In the genomic region with DNA sequence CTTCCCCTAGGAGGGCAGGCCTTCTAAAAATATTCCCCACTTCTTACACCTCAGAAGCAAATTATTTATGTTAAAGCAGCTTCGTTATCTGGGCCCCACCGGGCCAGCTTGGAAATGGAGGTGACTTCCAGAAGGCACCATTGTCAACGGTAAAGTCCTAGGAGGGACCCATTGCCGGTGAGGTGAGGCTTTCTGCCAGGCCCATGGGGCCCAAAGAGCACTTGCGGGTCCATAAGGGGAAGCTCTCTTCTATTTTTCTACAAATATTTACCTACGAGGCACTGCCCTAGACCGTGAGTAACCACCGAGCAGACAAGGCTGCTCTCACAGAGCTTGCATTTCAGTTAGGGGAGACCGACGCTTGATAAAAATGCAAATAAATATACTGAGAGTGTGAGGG, we compare ENCODE assay signal across 38 cellular contexts. TPM values are rescaled to one million over a fixed set of nuclear protein-coding genes. Genes with fewer than 3 reads are reported as not detected.
"Had no signal": no experiment of that assay in that cellular context is flagged by ENCODE, and none has a peak within 500 bp of the region (broad histone marks: within the 10 kb centered on the region; RNA-seq: fewer than 3 reads in every experiment).

No MANE protein-coding gene starts in this region.

- H3K27me3 ChIP-seq: adrenal gland, body of pancreas, brain microvascular endothelial cell, breast epithelium had no signal

- H3K36me3 Mint-ChIP-seq: activated CD4-positive, alpha-beta memory T cell treated with anti-CD3 and anti-CD28 coated beads for 36 hours; activated naive CD4-positive, alpha-beta T cell treated with anti-CD3 and anti-CD28 coated beads, Interleukin-2, amount 10 ng/mL, durations not matched to agents 7 days and 5 days; activated naive CD4-positive, alpha-beta T cell treated with anti-CD3 and anti-CD28 coated beads, Interleukin-2, amount 50 U/mL, for 24 hours; activated naive CD8-positive, alpha-beta T cell treated with anti-CD3 and anti-CD28 coated beads for 36 hours had no signal

- H3K4me3 Mint-ChIP-seq: activated B cell treated with CpG ODN at 0.5 μM for 24 hours; activated CD4-positive, alpha-beta memory T cell treated with anti-CD3 and anti-CD28 coated beads for 36 hours; activated CD4-positive, alpha-beta T cell treated with anti-CD3 and anti-CD28 coated beads, Interleukin-2, amount 10 ng/mL, durations not matched to agents 24 days and 14 days; activated CD8-positive, alpha-beta T cell treated with anti-CD3 and anti-CD28 coated beads for 36 hours; activated naive CD4-positive, alpha-beta T cell treated with anti-CD3 and anti-CD28 coated beads, Interleukin-2, amount 10 ng/mL, durations not matched to agents 7 days and 5 days; activated naive CD4-positive, alpha-beta T cell treated with anti-CD3 and anti-CD28 coated beads, Interleukin-2, amount 50 U/mL, for 24 hours; activated naive CD8-positive, alpha-beta T cell treated with anti-CD3 and anti-CD28 coated beads for 36 hours; activated T-cell treated with anti-CD3 and anti-CD28 coated beads, Interleukin-2, amount 50 U/mL, for 4 hours; activated T-cell treated with anti-CD3 and anti-CD28 coated beads, Interleukin-2, amount 50 U/mL, for 72 hours; activated T-helper 1 cell treated with anti-CD3 and anti-CD28 coated beads, Interleukin-12 subunit alpha, Interleukin-12 subunit beta, Interleukin-2, Interleukin-4 antibody, amounts not matched to agents 30 ng/mL and 10 ng/mL and 1 ng/mL, durations not matched to agents 14 hours and 24 hours and 36 hours; activated T-helper 17 cell treated with anti-CD3 and anti-CD28 coated beads, Interleukin-2, amount 50 U/mL, for 72 hours; T-helper 1 cell treated with Interleukin-12 subunit alpha and Interleukin-12 subunit beta and Interleukin-4 antibody, amounts not matched to agents 30 μg/mL and 1 μg/mL, for 36 hours; T-helper 2 cell treated with Interferon-gamma antibody and Interleukin-4, amounts not matched to agents 5 μg/mL and 100 μg/mL, for 36 hours had no signal

- H3K36me3 ChIP-seq: adrenal gland, brain microvascular endothelial cell, breast epithelium had no signal

- H3K27me3 Mint-ChIP-seq: activated CD4-positive, alpha-beta T cell treated with anti-CD3 and anti-CD28 coated beads, Interleukin-2, amount 10 ng/mL, durations not matched to agents 24 days and 14 days; activated CD8-positive, alpha-beta T cell treated with anti-CD3 and anti-CD28 coated beads for 36 hours; activated naive CD8-positive, alpha-beta T cell treated with anti-CD3 and anti-CD28 coated beads for 36 hours had no signal

- H3K4me3 ChIP-seq: adrenal gland, body of pancreas, breast epithelium had no signal

- H3K4me1 ChIP-seq: adrenal gland, body of pancreas, breast epithelium had no signal

- H3K4me1 Mint-ChIP-seq: activated B cell treated with CpG ODN at 0.5 μM for 24 hours; activated CD4-positive, alpha-beta T cell treated with anti-CD3 and anti-CD28 coated beads, Interleukin-2, amount 10 ng/mL, durations not matched to agents 24 days and 14 days; activated naive CD4-positive, alpha-beta T cell treated with anti-CD3 and anti-CD28 coated beads, Interleukin-2, amount 10 ng/mL, durations not matched to agents 7 days and 5 days; activated naive CD4-positive, alpha-beta T cell treated with anti-CD3 and anti-CD28 coated beads, Interleukin-2, amount 50 U/mL, for 24 hours; activated naive CD8-positive, alpha-beta T cell treated with anti-CD3 and anti-CD28 coated beads for 36 hours; activated T-helper 17 cell treated with anti-CD3 and anti-CD28 coated beads, Interleukin-2, amount 50 U/mL, for 72 hours had no signal

- H3K27ac ChIP-seq: adrenal gland, body of pancreas, brain microvascular endothelial cell, breast epithelium, VCaP had no signal

- ATAC-seq: activated CD8-positive, alpha-beta T cell treated with anti-CD3 and anti-CD28 coated beads for 36 hours; activated T-cell treated with anti-CD3 and anti-CD28 coated beads, Interleukin-2, amount 50 U/mL, for 4 hours; activated T-cell treated with anti-CD3 and anti-CD28 coated beads, Interleukin-2, amount 50 U/mL, for 72 hours; activated T-helper 17 cell treated with anti-CD3 and anti-CD28 coated beads, Interleukin-2, amount 50 U/mL, for 72 hours; body of pancreas had no signal

- H3K9me3 ChIP-seq: adrenal gland, body of pancreas, breast epithelium had no signal

- H3K9me3 Mint-ChIP-seq: activated B cell treated with CpG ODN at 0.5 μM for 24 hours; activated CD4-positive, alpha-beta memory T cell treated with anti-CD3 and anti-CD28 coated beads for 36 hours; activated CD4-positive, alpha-beta T cell treated with anti-CD3 and anti-CD28 coated beads, Interleukin-2, amount 10 ng/mL, durations not matched to agents 24 days and 14 days; activated CD8-positive, alpha-beta T cell treated with anti-CD3 and anti-CD28 coated beads for 36 hours; activated naive CD4-positive, alpha-beta T cell treated with anti-CD3 and anti-CD28 coated beads, Interleukin-2, amount 10 ng/mL, durations not matched to agents 7 days and 5 days; activated naive CD4-positive, alpha-beta T cell treated with anti-CD3 and anti-CD28 coated beads, Interleukin-2, amount 50 U/mL, for 24 hours; activated naive CD8-positive, alpha-beta T cell treated with anti-CD3 and anti-CD28 coated beads for 36 hours; activated T-cell treated with anti-CD3 and anti-CD28 coated beads, Interleukin-2, amount 50 U/mL, for 4 hours; activated T-cell treated with anti-CD3 and anti-CD28 coated beads, Interleukin-2, amount 50 U/mL, for 72 hours; activated T-helper 1 cell treated with anti-CD3 and anti-CD28 coated beads, Interleukin-12 subunit alpha, Interleukin-12 subunit beta, Interleukin-2, Interleukin-4 antibody, amounts not matched to agents 30 ng/mL and 10 ng/mL and 1 ng/mL, durations not matched to agents 14 hours and 24 hours and 36 hours; activated T-helper 17 cell treated with anti-CD3 and anti-CD28 coated beads, Interleukin-2, amount 50 U/mL, for 72 hours; T-helper 1 cell treated with Interleukin-12 subunit alpha and Interleukin-12 subunit beta and Interleukin-4 antibody, amounts not matched to agents 30 μg/mL and 1 μg/mL, for 36 hours; T-helper 2 cell treated with Interferon-gamma antibody and Interleukin-4, amounts not matched to agents 5 μg/mL and 100 μg/mL, for 36 hours had no signal

- H3K27ac Mint-ChIP-seq: activated B cell treated with CpG ODN at 0.5 μM for 24 hours; activated CD4-positive, alpha-beta memory T cell treated with anti-CD3 and anti-CD28 coated beads for 36 hours; activated CD4-positive, alpha-beta T cell treated with anti-CD3 and anti-CD28 coated beads, Interleukin-2, amount 10 ng/mL, durations not matched to agents 24 days and 14 days; activated CD8-positive, alpha-beta T cell treated with anti-CD3 and anti-CD28 coated beads for 36 hours; activated naive CD4-positive, alpha-beta T cell treated with anti-CD3 and anti-CD28 coated beads, Interleukin-2, amount 10 ng/mL, durations not matched to agents 7 days and 5 days; activated naive CD4-positive, alpha-beta T cell treated with anti-CD3 and anti-CD28 coated beads, Interleukin-2, amount 50 U/mL, for 24 hours; activated naive CD8-positive, alpha-beta T cell treated with anti-CD3 and anti-CD28 coated beads for 36 hours; activated T-cell treated with anti-CD3 and anti-CD28 coated beads, Interleukin-2, amount 50 U/mL, for 72 hours; activated T-helper 1 cell treated with anti-CD3 and anti-CD28 coated beads, Interleukin-12 subunit alpha, Interleukin-12 subunit beta, Interleukin-2, Interleukin-4 antibody, amounts not matched to agents 30 ng/mL and 10 ng/mL and 1 ng/mL, durations not matched to agents 14 hours and 24 hours and 36 hours; activated T-helper 17 cell treated with anti-CD3 and anti-CD28 coated beads, Interleukin-2, amount 50 U/mL, for 72 hours; T-helper 1 cell treated with Interleukin-12 subunit alpha and Interleukin-12 subunit beta and Interleukin-4 antibody, amounts not matched to agents 30 μg/mL and 1 μg/mL, for 36 hours; T-helper 2 cell treated with Interferon-gamma antibody and Interleukin-4, amounts not matched to agents 5 μg/mL and 100 μg/mL, for 36 hours had no signal

- DNase-seq: activated B cell treated with CpG ODN at 0.5 μM for 24 hours; activated CD4-positive, alpha-beta memory T cell treated with anti-CD3 and anti-CD28 coated beads for 36 hours; activated CD4-positive, alpha-beta T cell treated with anti-CD3 and anti-CD28 coated beads for 4 hours; activated CD4-positive, alpha-beta T cell treated with anti-CD3 and anti-CD28 coated beads, Interleukin-2, amount 10 ng/mL, durations not matched to agents 24 days and 14 days; activated CD4-positive, alpha-beta T cell treated with anti-CD3 and anti-CD28 coated beads, Interleukin-2, amount 50 U/mL, for 1 hour; activated CD4-positive, alpha-beta T cell treated with anti-CD3 and anti-CD28 coated beads, Interleukin-2, amount 50 U/mL, for 4 hours; activated CD4-positive, CD25-positive, alpha-beta regulatory T cell treated with anti-CD3 and anti-CD28 coated beads, Interleukin-2, amount 50 U/mL, for 72 hours; activated CD8-positive, alpha-beta memory T cell treated with anti-CD3 and anti-CD28 coated beads, Interleukin-2, amount 50 U/mL, for 4 hours; activated CD8-positive, alpha-beta T cell treated with anti-CD3 and anti-CD28 coated beads for 36 hours; activated effector memory CD4-positive, alpha-beta T cell treated with anti-CD3 and anti-CD28 coated beads, Interleukin-2, amount 50 U/mL, for 16 hours; activated gamma-delta T cell treated with Interleukin-2 at 50 U/mL for 16 hours; activated naive CD4-positive, alpha-beta T cell treated with anti-CD3 and anti-CD28 coated beads, Interleukin-2, amount 10 ng/mL, durations not matched to agents 7 days and 5 days; activated naive CD4-positive, alpha-beta T cell treated with Interleukin-2 at 50 U/mL for 16 hours; activated naive CD8-positive, alpha-beta T cell treated with anti-CD3 and anti-CD28 coated beads for 36 hours; activated T-cell treated with anti-CD3 and anti-CD28 coated beads for 4 hours; activated T-cell treated with anti-CD3 and anti-CD28 coated beads, Interleukin-2, amount 50 U/mL, for 1 hour; activated T-cell treated with anti-CD3 and anti-CD28 coated beads, Interleukin-2, amount 50 U/mL, for 4 hours; activated T-cell treated with anti-CD3 and anti-CD28 coated beads, Interleukin-2, amount 50 U/mL, for 72 hours; adrenal gland; amniotic stem cell; body of pancreas; brain microvascular endothelial cell; central memory CD4-positive, alpha-beta T cell; SW 1271; T-helper 1 cell; T-helper 2 cell; T-helper 9 cell had no signal

RNA-seq across cellular contexts. Expression of a gene that starts 41.5 kb away (rescaled TPM):
- total RNA-seq: activated B cell treated with CpG ODN at 0.5 μM for 24 hours; activated CD4-positive, alpha-beta memory T cell treated with anti-CD3 and anti-CD28 coated beads for 36 hours; activated CD4-positive, alpha-beta T cell treated with anti-CD3 and anti-CD28 coated beads, Interleukin-2, amount 10 ng/mL, durations not matched to agents 24 days and 14 days; activated CD8-positive, alpha-beta memory T cell treated with anti-CD3 and anti-CD28 coated beads for 36 hours; activated CD8-positive, alpha-beta T cell treated with anti-CD3 and anti-CD28 coated beads for 36 hours; activated naive CD8-positive, alpha-beta T cell treated with anti-CD3 and anti-CD28 coated beads for 36 hours; activated T-cell treated with anti-CD3 and anti-CD28 coated beads, Interleukin-2, amount 50 U/mL, for 4 hours; activated T-cell treated with anti-CD3 and anti-CD28 coated beads, Interleukin-2, amount 50 U/mL, for 72 hours; activated T-helper 1 cell treated with anti-CD3 and anti-CD28 coated beads, Interleukin-12 subunit alpha, Interleukin-12 subunit beta, Interleukin-2, Interleukin-4 antibody, amounts not matched to agents 30 ng/mL and 10 ng/mL and 1 ng/mL, durations not matched to agents 14 hours and 24 hours and 36 hours; activated T-helper 17 cell treated with anti-CD3 and anti-CD28 coated beads, Interleukin-2, amount 50 U/mL, for 72 hours; adrenal gland; aorta; astrocyte; body of pancreas; breast epithelium; cardiac septum had no signal
- polyA plus RNA-seq: adrenal gland, aorta had no signal
